8 cellular contexts compared by ENCODE assay signal in genomic region chr1:229272164-229273158, GRCh38. TPM values are rescaled to one million over a fixed set of nuclear protein-coding genes. Genes with fewer than 3 reads are reported as not detected.
A peak's percentile ranks its signal among the peaks of the same experiment; 100 is the strongest.
DNase-seq lines count a peak whose midpoint lies in the region; ATAC-seq and TF ChIP-seq lines count a peak whose summit lies in the region.

No MANE protein-coding gene starts in this region.

- H4K20me1 ChIP-seq in Loucy (ENCODE audit: insufficient read depth, low read length, poor library complexity, severe bottlenecking): peaks cover 51% of the 10 kb centered on the region

- H3K9me2 ChIP-seq in Loucy (replicated peaks; ENCODE audit: low read depth, low read length): no peaks in the 10 kb centered on the region

- no peaks in the 10 kb centered on the region for H3K9me3 ChIP-seq in CD4-positive, alpha-beta memory T cell (ENCODE audit: control insufficient read depth in 1 of 2, low read length in 2 of 2)
- H3K9me3 ChIP-seq in Loucy (ENCODE audit: insufficient read depth, low read depth, low read length) (no peaks in the 10 kb centered on the region), breast epithelium (peaks cover 0 to 3% of the 10 kb centered on the region in 2 donors), muscle layer of colon (ENCODE audit: low read length) (no peaks in the 10 kb centered on the region)

- peak overlapping the region; percentile 72 to 76 for H3K4me3 ChIP-seq in CD4-positive, alpha-beta memory T cell (ENCODE audit: low read length in 2 of 2)
- H3K4me3 ChIP-seq in Loucy (ENCODE audit: low read length, poor library complexity, severe bottlenecking) (peak overlapping the region; percentile 98), breast epithelium (peak overlapping the region; percentile 71 to 83 (median 78)), muscle layer of colon (ENCODE audit: low read depth in 1 of 2, low read length in 2 of 2) (peak overlapping the region; percentile 66 to 80)

- H3K27ac ChIP-seq in CD4-positive, alpha-beta memory T cell (ENCODE audit: low read depth, low read length): no peak overlapping the region
- H3K27ac ChIP-seq in breast epithelium: peak overlapping the region; percentile 19 to 91
- H3K27ac ChIP-seq in muscle layer of colon (ENCODE audit: low read depth, low read length): no peak overlapping the region

- H3K9me3 Mint-ChIP-seq in CD4-positive, alpha-beta memory T cell: peaks cover 0 to 10% (median 0%) of the 10 kb centered on the region in 8 donors

- H3K79me2 ChIP-seq in Loucy (ENCODE audit: insufficient read depth, low read length): peaks cover 61% of the 10 kb centered on the region

- peaks cover 26 to 45% (median 36%) of the 10 kb centered on the region in 4 donors for H3K4me1 Mint-ChIP-seq in CD4-positive, alpha-beta memory T cell

- no peak for TF ChIP-seq POLR2A in breast epithelium (IDR thresholded peaks at IDR 0.05)

- no peaks in the 10 kb centered on the region for H3K27me3 Mint-ChIP-seq in CD4-positive, alpha-beta memory T cell

- ATAC-seq in HG02981 (IDR thresholded peaks at IDR 0.05; ENCODE audit: unreplicated experiment): no peak

- TF ChIP-seq CTCF in Loucy (conservative IDR thresholded peaks at IDR 0.05; ENCODE audit: low read length) (no peak), breast epithelium (IDR thresholded peaks at IDR 0.05) (no peak)

- peaks cover 35% of the 10 kb centered on the region for H3K4me1 ChIP-seq in CD4-positive, alpha-beta memory T cell (ENCODE audit: insufficient read depth, low read length)
- H3K4me1 ChIP-seq in Loucy (ENCODE audit: insufficient read depth, low read length, poor library complexity, severe bottlenecking): peaks cover 48% of the 10 kb centered on the region
- H3K4me1 ChIP-seq in breast epithelium: peaks cover 3 to 6% of the 10 kb centered on the region in 2 donors
- H3K4me1 ChIP-seq in muscle layer of colon (ENCODE audit: insufficient read depth, low read length): peaks cover 40% of the 10 kb centered on the region

- H3K36me3 ChIP-seq in CD4-positive, alpha-beta memory T cell (ENCODE audit: insufficient read depth, low read length): peaks cover 4% of the 10 kb centered on the region
- H3K36me3 ChIP-seq in Loucy (ENCODE audit: insufficient read depth, low read length) (no peaks in the 10 kb centered on the region), breast epithelium (no peaks in the 10 kb centered on the region), muscle layer of colon (ENCODE audit: insufficient read depth, low read length) (no peaks in the 10 kb centered on the region)

- CTCF ChIA-PET in CD4-positive, alpha-beta memory T cell (lab: Charles Lee; ENCODE audit: partially characterized antibody): interaction anchor here (1.1 to 2.7 kb wide), 4 partner anchors 14 to 67 kb away, joined by 3 to 9 read pairs (median 4); no protein-coding TSS in a partner anchor

- peak overlapping the region; percentile 94 to 99 (median 96) for H3K4me3 Mint-ChIP-seq in CD4-positive, alpha-beta memory T cell

- H3K27me3 ChIP-seq in CD4-positive, alpha-beta memory T cell (ENCODE audit: insufficient read depth, low read length): no peaks in the 10 kb centered on the region
- H3K27me3 ChIP-seq in Loucy (ENCODE audit: insufficient read depth, low read length, poor library complexity, severe bottlenecking) (no peaks in the 10 kb centered on the region), breast epithelium (no peaks in the 10 kb centered on the region), muscle layer of colon (ENCODE audit: control insufficient read depth in 1 of 2, insufficient read depth in 2 of 2, low read length in 2 of 2) (no peaks in the 10 kb centered on the region)

- intact Hi-C loops in CD4-positive, alpha-beta memory T cell (cut with micrococcal nuclease): loop anchor here (5.0 kb wide), 1 partner anchor 235 kb away; the partner anchor contains the start of gene NUP133
- intact Hi-C loops in breast epithelium (cut with DNase I; ENCODE audit: low total_unique reads): no loop called here

- peak overlapping the region in 6 of 7 donors; percentile 44 to 97 (median 79) for H3K27ac Mint-ChIP-seq in CD4-positive, alpha-beta memory T cell

- H3K36me3 Mint-ChIP-seq in CD4-positive, alpha-beta memory T cell: peaks cover 4 to 9% of the 10 kb centered on the region in 2 donors

- POLR2A ChIA-PET in CD4-positive, alpha-beta memory T cell (lab: Charles Lee; ENCODE audit: partially characterized antibody): interaction anchor here (1.1 to 2.9 kb wide), 5 partner anchors 14 to 286 kb away, joined by 3 to 16 read pairs (median 9); partner anchors contain the start of genes ABCB10, CCSAP and NUP133

- no peak for DNase-seq in CD4-positive, alpha-beta memory T cell
- DNase-seq in breast epithelium (ENCODE audit: low spot score in 2 of 2) (no peak), NCI-H2029 (lab: John Stamatoyannopoulos, UW) (no peak), activated gamma-delta T cell (lab: John Stamatoyannopoulos, UW) (no peak)
- DNase-seq in activated effector memory CD4-positive, alpha-beta T cell treated with Interleukin-2 at 50 U/mL for 16 hours: no peak

- H3K9ac ChIP-seq in Loucy (ENCODE audit: low read depth, low read length, poor library complexity, severe bottlenecking) (peak overlapping the region; percentile 89), muscle layer of colon (ENCODE audit: low read length) (peak overlapping the region; percentile 61)

- peaks cover 9% of the 10 kb centered on the region; the same call in 1 of the 2 replicates for H3F3A ChIP-seq in Loucy (ENCODE audit: low read depth)

- H3K4me2 ChIP-seq in Loucy (ENCODE audit: low read depth, low read length, poor library complexity, severe bottlenecking): peak overlapping the region; percentile 92

- H2AFZ ChIP-seq in Loucy (ENCODE audit: low read length): no peak overlapping the region

RNA-seq across cellular contexts. Expression of gene RAB4A, which starts 1.6 kb away (rescaled TPM):
- 10 to 100 TPM; 43.7 to 44.9 TPM for total RNA-seq in CD4-positive, alpha-beta memory T cell
- polyA plus RNA-seq in CD4-positive, alpha-beta memory T cell: 10 to 100 TPM; 18.8 to 23.0 TPM
- total RNA-seq in breast epithelium: 10 to 100 TPM; 27.5 to 47.8 (median 42.1) TPM

Comparison
In these comparisons a context has a peak if more than half of its experiments do, and no peak if none do; other contexts are left out.
1. H3K27ac ChIP-seq: peak in breast epithelium (2 of 2); none in CD4-positive, alpha-beta memory T cell (single experiment) and muscle layer of colon (single experiment).
2. Peak in every context shown above with its lines, with median percentiles within 50 percentile points of each other: H3K4me3 ChIP-seq.